In the genomic region with DNA sequence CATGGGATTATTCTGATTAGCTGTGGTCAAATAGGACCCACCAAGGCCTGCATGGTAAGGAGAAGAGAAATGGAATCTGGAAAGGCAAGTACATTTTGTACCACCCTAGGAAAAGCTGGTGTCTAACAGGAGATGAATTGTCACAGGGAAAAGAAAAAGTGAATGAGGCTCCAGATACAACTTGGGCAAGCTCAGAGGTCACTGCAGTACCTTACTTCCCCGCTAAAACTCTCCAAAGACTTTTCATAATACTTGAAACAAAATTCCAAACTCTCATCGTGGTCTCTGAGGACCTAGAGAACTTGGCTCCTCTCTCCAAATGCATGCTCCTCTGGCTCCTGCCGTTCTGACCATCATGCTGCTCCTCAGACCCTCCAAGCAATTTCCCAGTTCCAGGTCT, we compare ENCODE assay signal across 21 cellular contexts.
"Had no signal": no experiment of that assay in that cellular context is flagged by ENCODE, and none has a peak within 500 bp of the region (broad histone marks: within the 10 kb centered on the region; RNA-seq: fewer than 3 reads in every experiment).

No MANE protein-coding gene starts in this region.

- FAIRE-seq: RCC 7860 had no signal

- DNase-seq: KBM-7, MV-4-11, NCI-H1048, NCI-H1105, NCI-H1417, NCI-H1436 treated with DMSO at 0.1 percent for 48 hours, NCI-H1694, NCI-H187 treated with DMSO at 0.1 percent for 48 hours, NCI-H2029 treated with DMSO at 0.1 percent for 48 hours, NCI-H2171 treated with DMSO at 0.1 percent for 48 hours, NCI-H345, NCI-H446 treated with DMSO at 0.1 percent for 48 hours, NCI-H510A treated with DMSO at 0.1 percent for 48 hours, NCI-H526 treated with DMSO at 0.1 percent for 48 hours, NCI-H748 treated with DMSO at 0.1 percent for 48 hours, RPMI8226, SHP77, SK-N-SH, SW 1271, T-cell had no signal

- ATAC-seq: T-cell had no signal

- H3K9ac ChIP-seq: SK-N-SH had no signal

- H3K4me2 ChIP-seq: SK-N-SH had no signal

- H3K9me3 ChIP-seq: SK-N-SH had no signal
